ENCODE assay signal across 1 cellular context in the genomic region with DNA sequence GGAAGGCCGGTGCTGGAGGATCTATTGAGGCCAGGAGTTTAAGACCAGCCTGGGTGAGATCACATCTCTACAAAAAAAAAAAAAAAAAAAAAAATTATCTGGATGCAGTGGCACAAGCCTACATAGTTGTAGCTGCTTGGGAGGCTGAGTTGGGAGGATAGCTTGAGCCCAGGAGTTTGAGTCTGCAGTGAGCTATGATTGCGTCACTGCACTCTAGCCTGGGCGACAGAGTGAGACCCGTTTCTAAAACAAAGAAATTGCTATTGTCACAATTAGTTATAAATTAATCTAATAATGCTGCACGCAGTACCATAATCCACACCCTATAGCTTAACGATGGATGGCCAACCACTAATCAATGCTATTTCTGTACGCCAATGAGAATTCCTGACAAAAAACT.
TF ChIP-seq lines count a peak whose summit lies in the region.

No MANE protein-coding gene starts in this region.

TF ChIP-seq in IMR-90, 13 proteins besides CTCF, POLR2A, EP300 and RAD21 (continued from another document):
- TF ChIP-seq MXI1 (IDR thresholded peaks at IDR 0.05; ENCODE audit: borderline replicate concordance, low read depth, low read length) = no peak
